1 cellular context compared by ENCODE assay signal in genomic region chr12:103827800-103828440, GRCh38.
TF ChIP-seq lines count a peak whose summit lies in the region.

No MANE protein-coding gene starts in this region.

TF ChIP-seq in GM23338, 12 proteins besides CTCF, POLR2A, EP300 and RAD21 (continued from another document):
- TF ChIP-seq, protein P1, sequence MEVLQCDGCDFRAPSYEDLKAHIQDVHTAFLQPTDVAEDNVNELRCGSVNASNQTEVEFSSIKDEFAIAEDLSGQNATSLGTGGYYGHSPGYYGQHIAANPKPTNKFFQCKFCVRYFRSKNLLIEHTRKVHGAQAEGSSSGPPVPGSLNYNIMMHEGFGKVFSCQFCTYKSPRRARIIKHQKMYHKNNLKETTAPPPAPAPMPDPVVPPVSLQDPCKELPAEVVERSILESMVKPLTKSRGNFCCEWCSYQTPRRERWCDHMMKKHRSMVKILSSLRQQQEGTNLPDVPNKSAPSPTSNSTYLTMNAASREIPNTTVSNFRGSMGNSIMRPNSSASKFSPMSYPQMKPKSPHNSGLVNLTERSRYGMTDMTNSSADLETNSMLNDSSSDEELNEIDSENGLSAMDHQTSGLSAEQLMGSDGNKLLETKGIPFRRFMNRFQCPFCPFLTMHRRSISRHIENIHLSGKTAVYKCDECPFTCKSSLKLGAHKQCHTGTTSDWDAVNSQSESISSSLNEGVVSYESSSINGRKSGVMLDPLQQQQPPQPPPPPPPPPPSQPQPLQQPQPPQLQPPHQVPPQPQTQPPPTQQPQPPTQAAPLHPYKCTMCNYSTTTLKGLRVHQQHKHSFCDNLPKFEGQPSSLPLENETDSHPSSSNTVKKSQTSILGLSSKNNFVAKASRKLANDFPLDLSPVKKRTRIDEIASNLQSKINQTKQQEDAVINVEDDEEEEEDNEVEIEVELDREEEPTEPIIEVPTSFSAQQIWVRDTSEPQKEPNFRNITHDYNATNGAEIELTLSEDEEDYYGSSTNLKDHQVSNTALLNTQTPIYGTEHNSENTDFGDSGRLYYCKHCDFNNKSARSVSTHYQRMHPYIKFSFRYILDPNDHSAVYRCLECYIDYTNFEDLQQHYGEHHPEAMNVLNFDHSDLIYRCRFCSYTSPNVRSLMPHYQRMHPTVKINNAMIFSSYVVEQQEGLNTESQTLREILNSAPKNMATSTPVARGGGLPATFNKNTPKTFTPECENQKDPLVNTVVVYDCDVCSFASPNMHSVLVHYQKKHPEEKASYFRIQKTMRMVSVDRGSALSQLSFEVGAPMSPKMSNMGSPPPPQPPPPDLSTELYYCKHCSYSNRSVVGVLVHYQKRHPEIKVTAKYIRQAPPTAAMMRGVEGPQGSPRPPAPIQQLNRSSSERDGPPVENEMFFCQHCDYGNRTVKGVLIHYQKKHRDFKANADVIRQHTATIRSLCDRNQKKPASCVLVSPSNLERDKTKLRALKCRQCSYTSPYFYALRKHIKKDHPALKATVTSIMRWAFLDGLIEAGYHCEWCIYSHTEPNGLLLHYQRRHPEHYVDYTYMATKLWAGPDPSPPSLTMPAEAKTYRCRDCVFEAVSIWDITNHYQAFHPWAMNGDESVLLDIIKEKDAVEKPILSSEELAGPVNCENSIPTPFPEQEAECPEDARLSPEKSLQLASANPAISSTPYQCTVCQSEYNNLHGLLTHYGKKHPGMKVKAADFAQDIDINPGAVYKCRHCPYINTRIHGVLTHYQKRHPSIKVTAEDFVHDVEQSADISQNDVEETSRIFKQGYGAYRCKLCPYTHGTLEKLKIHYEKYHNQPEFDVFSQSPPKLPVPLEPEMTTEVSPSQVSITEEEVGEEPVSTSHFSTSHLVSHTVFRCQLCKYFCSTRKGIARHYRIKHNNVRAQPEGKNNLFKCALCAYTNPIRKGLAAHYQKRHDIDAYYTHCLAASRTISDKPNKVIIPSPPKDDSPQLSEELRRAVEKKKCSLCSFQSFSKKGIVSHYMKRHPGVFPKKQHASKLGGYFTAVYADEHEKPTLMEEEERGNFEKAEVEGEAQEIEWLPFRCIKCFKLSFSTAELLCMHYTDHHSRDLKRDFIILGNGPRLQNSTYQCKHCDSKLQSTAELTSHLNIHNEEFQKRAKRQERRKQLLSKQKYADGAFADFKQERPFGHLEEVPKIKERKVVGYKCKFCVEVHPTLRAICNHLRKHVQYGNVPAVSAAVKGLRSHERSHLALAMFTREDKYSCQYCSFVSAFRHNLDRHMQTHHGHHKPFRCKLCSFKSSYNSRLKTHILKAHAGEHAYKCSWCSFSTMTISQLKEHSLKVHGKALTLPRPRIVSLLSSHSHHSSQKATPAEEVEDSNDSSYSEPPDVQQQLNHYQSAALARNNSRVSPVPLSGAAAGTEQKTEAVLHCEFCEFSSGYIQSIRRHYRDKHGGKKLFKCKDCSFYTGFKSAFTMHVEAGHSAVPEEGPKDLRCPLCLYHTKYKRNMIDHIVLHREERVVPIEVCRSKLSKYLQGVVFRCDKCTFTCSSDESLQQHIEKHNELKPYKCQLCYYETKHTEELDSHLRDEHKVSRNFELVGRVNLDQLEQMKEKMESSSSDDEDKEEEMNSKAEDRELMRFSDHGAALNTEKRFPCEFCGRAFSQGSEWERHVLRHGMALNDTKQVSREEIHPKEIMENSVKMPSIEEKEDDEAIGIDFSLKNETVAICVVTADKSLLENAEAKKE (CRISPR knock-in tag; IDR thresholded peaks at IDR 0.05): no peak
- TF ChIP-seq ZNF331 (CRISPR knock-in tag; IDR thresholded peaks at IDR 0.05; ENCODE audit: low read depth) (no peak), JUNB (IDR thresholded peaks at IDR 0.05; ENCODE audit: unreplicated experiment) (no peak), POLR2AphosphoS5 (IDR thresholded peaks at IDR 0.05; ENCODE audit: low read depth) (no peak), EZH2phosphoT487 (IDR thresholded peaks at IDR 0.05; ENCODE audit: unreplicated experiment) (no peak), STAT1 (IDR thresholded peaks at IDR 0.05; ENCODE audit: unreplicated experiment) (no peak), NANOG (IDR thresholded peaks at IDR 0.05; ENCODE audit: borderline replicate concordance) (no peak)
- TF ChIP-seq, protein P2, sequence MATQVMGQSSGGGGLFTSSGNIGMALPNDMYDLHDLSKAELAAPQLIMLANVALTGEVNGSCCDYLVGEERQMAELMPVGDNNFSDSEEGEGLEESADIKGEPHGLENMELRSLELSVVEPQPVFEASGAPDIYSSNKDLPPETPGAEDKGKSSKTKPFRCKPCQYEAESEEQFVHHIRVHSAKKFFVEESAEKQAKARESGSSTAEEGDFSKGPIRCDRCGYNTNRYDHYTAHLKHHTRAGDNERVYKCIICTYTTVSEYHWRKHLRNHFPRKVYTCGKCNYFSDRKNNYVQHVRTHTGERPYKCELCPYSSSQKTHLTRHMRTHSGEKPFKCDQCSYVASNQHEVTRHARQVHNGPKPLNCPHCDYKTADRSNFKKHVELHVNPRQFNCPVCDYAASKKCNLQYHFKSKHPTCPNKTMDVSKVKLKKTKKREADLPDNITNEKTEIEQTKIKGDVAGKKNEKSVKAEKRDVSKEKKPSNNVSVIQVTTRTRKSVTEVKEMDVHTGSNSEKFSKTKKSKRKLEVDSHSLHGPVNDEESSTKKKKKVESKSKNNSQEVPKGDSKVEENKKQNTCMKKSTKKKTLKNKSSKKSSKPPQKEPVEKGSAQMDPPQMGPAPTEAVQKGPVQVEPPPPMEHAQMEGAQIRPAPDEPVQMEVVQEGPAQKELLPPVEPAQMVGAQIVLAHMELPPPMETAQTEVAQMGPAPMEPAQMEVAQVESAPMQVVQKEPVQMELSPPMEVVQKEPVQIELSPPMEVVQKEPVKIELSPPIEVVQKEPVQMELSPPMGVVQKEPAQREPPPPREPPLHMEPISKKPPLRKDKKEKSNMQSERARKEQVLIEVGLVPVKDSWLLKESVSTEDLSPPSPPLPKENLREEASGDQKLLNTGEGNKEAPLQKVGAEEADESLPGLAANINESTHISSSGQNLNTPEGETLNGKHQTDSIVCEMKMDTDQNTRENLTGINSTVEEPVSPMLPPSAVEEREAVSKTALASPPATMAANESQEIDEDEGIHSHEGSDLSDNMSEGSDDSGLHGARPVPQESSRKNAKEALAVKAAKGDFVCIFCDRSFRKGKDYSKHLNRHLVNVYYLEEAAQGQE (IDR thresholded peaks at IDR 0.05; ENCODE audit: unreplicated experiment): no peak
- TF ChIP-seq, protein P3, sequence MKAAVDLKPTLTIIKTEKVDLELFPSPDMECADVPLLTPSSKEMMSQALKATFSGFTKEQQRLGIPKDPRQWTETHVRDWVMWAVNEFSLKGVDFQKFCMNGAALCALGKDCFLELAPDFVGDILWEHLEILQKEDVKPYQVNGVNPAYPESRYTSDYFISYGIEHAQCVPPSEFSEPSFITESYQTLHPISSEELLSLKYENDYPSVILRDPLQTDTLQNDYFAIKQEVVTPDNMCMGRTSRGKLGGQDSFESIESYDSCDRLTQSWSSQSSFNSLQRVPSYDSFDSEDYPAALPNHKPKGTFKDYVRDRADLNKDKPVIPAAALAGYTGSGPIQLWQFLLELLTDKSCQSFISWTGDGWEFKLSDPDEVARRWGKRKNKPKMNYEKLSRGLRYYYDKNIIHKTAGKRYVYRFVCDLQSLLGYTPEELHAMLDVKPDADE (IDR thresholded peaks at IDR 0.05): no peak
